ENCODE assay signal across 15 cellular contexts in genomic region chrX:115031989-115032388, GRCh38. TPM values are rescaled to one million over a fixed set of nuclear protein-coding genes. Genes with fewer than 3 reads are reported as not detected.
DNase-seq lines count a peak whose midpoint lies in the region; ATAC-seq, FAIRE-seq and TF ChIP-seq lines count a peak whose summit lies in the region.
"Had no signal": no experiment of that assay in that cellular context is flagged by ENCODE, and none has a peak within 500 bp of the region (broad histone marks: within the 10 kb centered on the region; RNA-seq: fewer than 3 reads in every experiment).

No MANE protein-coding gene starts in this region.

- POLR2A ChIA-PET in PC-3 (lab: Charles Lee; ENCODE audit: unreplicated experiment): no interaction called here

- H3K36me3 ChIP-seq in ACC112 (ENCODE audit: insufficient read depth, low read length): no peaks in the 10 kb centered on the region
- H3K36me3 ChIP-seq in PC-3 (ENCODE audit: low read depth, low read length): no peaks in the 10 kb centered on the region
- no peaks in the 10 kb centered on the region for H3K36me3 ChIP-seq in bronchial epithelial cell (ENCODE audit: control insufficient read depth, insufficient read depth, low read length)
- H3K36me3 ChIP-seq: BLaER1 treated with 17β-estradiol and CSF1 and Interleukin-3, amounts not matched to agents 10 nM and 100 nM had no signal

- peaks cover 8% of the 10 kb centered on the region for H3K4me1 ChIP-seq in ACC112 (ENCODE audit: control insufficient read depth, insufficient read depth, low read length, unreplicated experiment)
- H3K4me1 ChIP-seq in PC-3 (ENCODE audit: insufficient read depth, low read length): peaks cover 36% of the 10 kb centered on the region

- CTCF ChIA-PET in PC-3 (lab: Charles Lee): no interaction called here
- CTCF ChIA-PET in activated naive CD4-positive, alpha-beta T cell treated with anti-CD3 and anti-CD28 coated beads for 36 hours (lab: Charles Lee): no interaction called here

- no peaks in the 10 kb centered on the region for H3K9me3 ChIP-seq in PC-3 (ENCODE audit: low read length)
- H3K9me3 ChIP-seq: BLaER1 treated with 17β-estradiol and CSF1 and Interleukin-3, amounts not matched to agents 10 nM and 100 nM had no signal

- intact Hi-C loops in PC-3 (cut with micrococcal nuclease): no loop called here
- intact Hi-C loops in activated naive CD4-positive, alpha-beta T cell treated with anti-CD3 and anti-CD28 coated beads for 36 hours (cut with micrococcal nuclease): no loop called here

- BruUV-seq in PC-3 (replicated peaks; lab: Mats Ljungman, UMichigan): no TSS peak

- no peak overlapping the region for H3K9ac ChIP-seq in PC-3 (ENCODE audit: low read length)
- H3K9ac ChIP-seq: BLaER1 treated with 17β-estradiol and CSF1 and Interleukin-3, amounts not matched to agents 10 nM and 100 nM had no signal

- no peaks in the 10 kb centered on the region for H3F3A ChIP-seq in PC-3 (ENCODE audit: low read length, unreplicated experiment)

- TF ChIP-seq CTCF in PC-3 (conservative IDR thresholded peaks at IDR 0.05; ENCODE audit: low read depth, low read length) (no peak), bronchial epithelial cell (IDR thresholded peaks at IDR 0.05; ENCODE audit: insufficient read depth, low read length, severe bottlenecking) (no peak)

- ATAC-seq in PC-3: peak; percentile 18; the same call in 1 of the 2 replicates
- ATAC-seq: GM12878 had no signal

- no peaks in the 10 kb centered on the region for H3K9me3 Mint-ChIP-seq in activated naive CD4-positive, alpha-beta T cell treated with anti-CD3 and anti-CD28 coated beads for 36 hours
- H3K9me3 Mint-ChIP-seq: H9 had no signal

- H4K20me1 ChIP-seq in PC-3 (ENCODE audit: low read length): no peaks in the 10 kb centered on the region
- H4K20me1 ChIP-seq: BLaER1 treated with 17β-estradiol and CSF1 and Interleukin-3, amounts not matched to agents 10 nM and 100 nM had no signal

- H3K27ac ChIP-seq in ACC112 (ENCODE audit: low read depth, low read length): no peak overlapping the region
- peak overlapping the region; percentile 69 for H3K27ac ChIP-seq in PC-3 (ENCODE audit: low read length)
- H3K27ac ChIP-seq: BLaER1 treated with 17β-estradiol and CSF1 and Interleukin-3, amounts not matched to agents 10 nM and 100 nM had no signal

- H3K4me2 ChIP-seq in PC-3 (ENCODE audit: low read length): peak overlapping the region; percentile 6; the same call in 1 of the 2 replicates
- H3K4me2 ChIP-seq: BLaER1 treated with 17β-estradiol and CSF1 and Interleukin-3, amounts not matched to agents 10 nM and 100 nM had no signal

- H3K27ac Mint-ChIP-seq in activated naive CD4-positive, alpha-beta T cell treated with anti-CD3 and anti-CD28 coated beads for 36 hours: no peak overlapping the region
- H3K27ac Mint-ChIP-seq: CD4-positive, CD25-positive, alpha-beta regulatory T cell; H9 had no signal

- H2AFZ ChIP-seq in ACC112 (ENCODE audit: low read length, unreplicated experiment) (peak overlapping the region; percentile 43), PC-3 (ENCODE audit: low read length) (no peak overlapping the region)

- no peaks in the 10 kb centered on the region for H3K27me3 Mint-ChIP-seq in activated naive CD4-positive, alpha-beta T cell treated with anti-CD3 and anti-CD28 coated beads for 36 hours (ENCODE audit: low read depth)
- H3K27me3 Mint-ChIP-seq: CD4-positive, CD25-positive, alpha-beta regulatory T cell had no signal

- no peaks in the 10 kb centered on the region for H3K36me3 Mint-ChIP-seq in activated naive CD4-positive, alpha-beta T cell treated with anti-CD3 and anti-CD28 coated beads for 36 hours (ENCODE audit: low read depth)
- H3K36me3 Mint-ChIP-seq: CD4-positive, CD25-positive, alpha-beta regulatory T cell had no signal

- no peaks in the 10 kb centered on the region for H3K9me2 ChIP-seq in PC-3 (replicated peaks; ENCODE audit: low read length)

- H3K4me1 Mint-ChIP-seq in activated naive CD4-positive, alpha-beta T cell treated with anti-CD3 and anti-CD28 coated beads for 36 hours (ENCODE audit: low read depth): no peaks in the 10 kb centered on the region
- H3K4me1 Mint-ChIP-seq: CD4-positive, CD25-positive, alpha-beta regulatory T cell; H9 had no signal

- DNase-seq in PC-3 (peak; percentile 74), bronchial epithelial cell (ENCODE audit: low read depth) (peak; percentile 60), iris pigment epithelial cell (ENCODE audit: low read depth) (peak; percentile 23), NCI-H1694 treated with DMSO at 0.1 percent for 48 hours (lab: John Stamatoyannopoulos, UW) (no peak), occipital lobe (lab: John Stamatoyannopoulos, UW) (no peak)
- DNase-seq in activated naive CD4-positive, alpha-beta T cell treated with anti-CD3 and anti-CD28 coated beads for 36 hours: no peak
- DNase-seq: 8988T; ACHN; CD4-positive, CD25-positive, alpha-beta regulatory T cell; DMS53; GOT3; H9 had no signal

- H3K4me3 ChIP-seq in ACC112 (ENCODE audit: low read depth, low read length) (no peak overlapping the region), PC-3 (ENCODE audit: low read length) (no peak overlapping the region), bronchial epithelial cell (ENCODE audit: low read depth, low read length) (no peak overlapping the region)
- H3K4me3 ChIP-seq: BLaER1 treated with 17β-estradiol and CSF1 and Interleukin-3, amounts not matched to agents 10 nM and 100 nM; GM12878 had no signal

- no peaks in the 10 kb centered on the region for H3K79me2 ChIP-seq in ACC112 (ENCODE audit: control insufficient read depth, insufficient read depth, low read length, unreplicated experiment)
- no peaks in the 10 kb centered on the region for H3K79me2 ChIP-seq in PC-3 (ENCODE audit: low read length)

- no peak for FAIRE-seq in bronchial epithelial cell (lab: Jason Lieb, UNC)
- FAIRE-seq: GM12878 had no signal

- H3K4me3 Mint-ChIP-seq in activated naive CD4-positive, alpha-beta T cell treated with anti-CD3 and anti-CD28 coated beads for 36 hours: no peak overlapping the region
- H3K4me3 Mint-ChIP-seq: CD4-positive, CD25-positive, alpha-beta regulatory T cell; H9 had no signal

- H3K27me3 ChIP-seq in ACC112 (ENCODE audit: insufficient read depth, low read length): no peaks in the 10 kb centered on the region
- no peaks in the 10 kb centered on the region for H3K27me3 ChIP-seq in PC-3 (ENCODE audit: low read length)
- H3K27me3 ChIP-seq in bronchial epithelial cell (ENCODE audit: control insufficient read depth, insufficient read depth, low read length): no peaks in the 10 kb centered on the region

RNA-seq across cellular contexts. Expression of gene IL13RA2, which starts 14.6 kb away (rescaled TPM):
- total RNA-seq in PC-3 (2014; rRNA removed) (3.4 and 8.1 TPM in 2 replicates), bronchial epithelial cell (15.4 and 17.1 TPM in 2 replicates), occipital lobe (8.1 TPM)
- not detected for total RNA-seq in activated naive CD4-positive, alpha-beta T cell treated with anti-CD3 and anti-CD28 coated beads for 36 hours
- total RNA-seq: CD4-positive, CD25-positive, alpha-beta regulatory T cell; GM12878; H9 had no signal

Comparison
In these comparisons a context has a peak if more than half of its experiments do, and no peak if none do; other contexts are left out.
1. DNase-seq: peak in PC-3 (single experiment), bronchial epithelial cell (single experiment) and iris pigment epithelial cell (single experiment); none in activated naive CD4-positive, alpha-beta T cell treated with anti-CD3 and anti-CD28 coated beads for 36 hours (single experiment), NCI-H1694 treated with DMSO at 0.1 percent for 48 hours (single experiment) and occipital lobe (single experiment).